ENCODE assay signal across 9 cellular contexts in the genomic region with DNA sequence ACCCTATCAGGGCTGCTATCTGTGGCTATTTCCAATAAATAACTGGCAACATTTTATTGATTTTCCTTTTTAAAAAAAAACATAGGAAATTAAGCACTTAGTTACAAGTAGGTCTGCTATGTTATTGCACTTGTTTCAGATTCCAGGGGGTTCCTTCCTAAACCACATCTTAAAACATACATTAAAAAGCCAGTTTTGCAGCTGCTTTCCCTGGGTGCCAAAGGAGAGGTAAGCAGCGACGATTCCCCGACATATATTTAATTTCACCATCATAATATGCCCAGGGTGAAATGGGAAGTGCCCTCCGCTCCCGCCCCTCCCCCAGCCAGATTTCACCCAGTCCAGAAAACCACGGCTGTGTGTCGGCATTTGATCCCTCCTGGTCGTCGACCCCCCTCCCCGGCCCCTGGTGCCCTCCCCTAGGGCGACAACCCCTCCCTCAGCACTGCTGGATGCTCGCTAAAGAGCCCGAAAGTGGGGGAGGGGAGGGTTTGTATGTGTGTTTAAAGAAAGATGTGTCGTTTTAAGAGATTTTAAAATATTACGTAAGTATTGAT. TPM values are rescaled to one million over a fixed set of nuclear protein-coding genes. Genes with fewer than 3 reads are reported as not detected.
DNase-seq lines count a peak whose midpoint lies in the region; ATAC-seq and TF ChIP-seq lines count a peak whose summit lies in the region.
"Had no signal": no experiment of that assay in that cellular context is flagged by ENCODE, and none has a peak within 500 bp of the region (broad histone marks: within the 10 kb centered on the region; RNA-seq: fewer than 3 reads in every experiment).

No MANE protein-coding gene starts in this region.

- H3K36me3 Mint-ChIP-seq in Caco-2 (ENCODE audit: insufficient read depth, unreplicated experiment) (peaks cover 14% of the 10 kb centered on the region), naive B cell (peaks cover 0 to 15% of the 10 kb centered on the region in 2 donors)
- H3K36me3 Mint-ChIP-seq: activated naive CD4-positive, alpha-beta T cell treated with anti-CD3 and anti-CD28 coated beads, Interleukin-2, amount 50 U/mL, for 24 hours had no signal

- ATAC-seq in naive B cell (ENCODE audit: low read depth in 2 of 2) (no peak), HG03571 (IDR thresholded peaks at IDR 0.05; ENCODE audit: unreplicated experiment) (no peak), esophagus mucosa (no peak)

- no peak overlapping the region for H3K27ac Mint-ChIP-seq in Caco-2 (ENCODE audit: unreplicated experiment)
- H3K27ac Mint-ChIP-seq in naive B cell, result peak overlapping the region; percentile 97 to 99 (median 99)
- H3K27ac Mint-ChIP-seq: activated naive CD4-positive, alpha-beta T cell treated with anti-CD3 and anti-CD28 coated beads, Interleukin-2, amount 50 U/mL, for 24 hours had no signal

- H3K27ac ChIP-seq in KOPT-K1 (ENCODE audit: low read depth, low read length, poor library complexity, severe bottlenecking) (peak overlapping the region; percentile 89), colonic mucosa (no peak overlapping the region), prostate gland (no peak overlapping the region)

- H3K9me3 Mint-ChIP-seq in Caco-2 (ENCODE audit: unreplicated experiment) (no peaks in the 10 kb centered on the region), naive B cell (no peaks in the 10 kb centered on the region)
- H3K9me3 Mint-ChIP-seq: activated naive CD4-positive, alpha-beta T cell treated with anti-CD3 and anti-CD28 coated beads, Interleukin-2, amount 50 U/mL, for 24 hours had no signal

- H3K27me3 Mint-ChIP-seq in Caco-2 (ENCODE audit: insufficient read depth, unreplicated experiment) (peaks cover 44% of the 10 kb centered on the region), naive B cell (no peaks in the 10 kb centered on the region)

- DNase-seq in Caco-2 (no peak), colonic mucosa (peak; percentile 54), naive B cell (peak; percentile 33), prostate gland (ENCODE audit: low spot score) (no peak), DMS153 treated with DMSO at 0.1 percent for 48 hours (lab: John Stamatoyannopoulos, UW; ENCODE audit: unreplicated experiment) (no peak)

- H3K27me3 ChIP-seq in Caco-2 (replicated peaks; ENCODE audit: control insufficient read depth, insufficient read depth, low read length) (peaks cover 2% of the 10 kb centered on the region; the same call in 1 of the 2 replicates), colonic mucosa (no peaks in the 10 kb centered on the region), prostate gland (replicated peaks; ENCODE audit: insufficient read depth) (peaks cover 4% of the 10 kb centered on the region)

- TF ChIP-seq POLR2A in prostate gland (IDR thresholded peaks at IDR 0.05), result no peak

- intact Hi-C loops in Caco-2 (cut with micrococcal nuclease; ENCODE audit: unreplicated experiment) (loop anchor here (10.0 kb wide), 3 partner anchors 342 to 622 kb away; no protein-coding TSS in a partner anchor), colonic mucosa (cut with DNase I) (loop anchor here (10.0 kb wide), 1 partner anchor 342 kb away; no protein-coding TSS in a partner anchor), prostate gland (cut with DNase I) (no loop called here)

- H3K36me3 ChIP-seq in Caco-2 (ENCODE audit: control insufficient read depth, insufficient read depth, low read length) (no peaks in the 10 kb centered on the region), KOPT-K1 (ENCODE audit: insufficient read depth, low read length) (no peaks in the 10 kb centered on the region), colonic mucosa (no peaks in the 10 kb centered on the region), prostate gland (no peaks in the 10 kb centered on the region)

- CTCF ChIA-PET in Caco-2 (lab: Charles Lee), result no interaction called here

- 6% methylated on average over 15 of the region's 15 CpGs for WGBS in prostate gland

- TF ChIP-seq CTCF in Caco-2 (IDR thresholded peaks at IDR 0.05; ENCODE audit: insufficient read depth in 1 of 2, low read depth in 1 of 2, low read length in 1 of 2, severe bottlenecking in 1 of 2, unreplicated experiment in 1 of 2) (no peak), colonic mucosa (IDR thresholded peaks at IDR 0.05) (no peak), prostate gland (IDR thresholded peaks at IDR 0.05) (no peak)

- peak overlapping the region in 1 of 2 donors; percentile 30 for H3K9ac ChIP-seq in colonic mucosa (ENCODE audit: low read depth in 2 of 2, low read length in 2 of 2)

- H3K4me1 Mint-ChIP-seq in Caco-2 (ENCODE audit: low read depth, unreplicated experiment) (peaks cover 17% of the 10 kb centered on the region), naive B cell (peaks cover 18 to 25% (median 20%) of the 10 kb centered on the region in 3 donors)

- H3K4me3 ChIP-seq in Caco-2 (ENCODE audit: low read depth, low read length), result no peak overlapping the region
- peak overlapping the region; percentile 12 for H3K4me3 ChIP-seq in colonic mucosa
- H3K4me3 ChIP-seq in prostate gland, result no peak overlapping the region

- H3K4me3 Mint-ChIP-seq in Caco-2 (ENCODE audit: unreplicated experiment) (peak overlapping the region; percentile 25), naive B cell (peak overlapping the region; percentile 92 to 100 (median 97))

- peaks cover 11% of the 10 kb centered on the region for H3K4me1 ChIP-seq in Caco-2
- peaks cover 4% of the 10 kb centered on the region for H3K4me1 ChIP-seq in colonic mucosa
- H3K4me1 ChIP-seq in prostate gland (replicated peaks), result no peaks in the 10 kb centered on the region

- H3K9me3 ChIP-seq in Caco-2, result no peaks in the 10 kb centered on the region
- no peaks in the 10 kb centered on the region for H3K9me3 ChIP-seq in KOPT-K1 (ENCODE audit: insufficient read depth, low read length, poor library complexity, severe bottlenecking)
- H3K9me3 ChIP-seq in colonic mucosa, result no peaks in the 10 kb centered on the region
- no peaks in the 10 kb centered on the region for H3K9me3 ChIP-seq in prostate gland

- POLR2A ChIA-PET in Caco-2 (lab: Charles Lee), result no interaction called here

- no TSS peak for BruUV-seq in Caco-2 (replicated peaks; lab: Mats Ljungman, UMichigan)

RNA-seq across cellular contexts. Expression of a gene that starts 3.1 kb away (rescaled TPM):
- total RNA-seq in Caco-2 (2022) (0.21 and 0.29 TPM in 2 replicates), colonic mucosa (10 to 100 TPM; 22.9 to 27.1 TPM), esophagus mucosa (43.0 TPM), prostate gland (10 to 100 TPM; 14.6 to 22.2 TPM)
- 100 to 1,000 TPM; 152 to 246 (median 192) TPM for polyA plus RNA-seq in naive B cell (ENCODE audit: low read depth in 6 of 6)

Comparison
In these comparisons a context has a peak if more than half of its experiments do, and no peak if none do; other contexts are left out.
1. DNase-seq: peak in colonic mucosa (single experiment) and naive B cell (single experiment); none in Caco-2 (0 of 2), prostate gland (single experiment) and DMS153 treated with DMSO at 0.1 percent for 48 hours (single experiment).
2. RNA of a gene that starts 3.1 kb away (total RNA-seq): 43.0 TPM in esophagus mucosa (single experiment), 22.9 to 27.1 TPM in colonic mucosa and 14.6 to 22.2 TPM in prostate gland; 0.21 to 0.29 TPM in Caco-2; every median in the first group is over 10 times any median in the second.